ENCODE assay signal across 8 cellular contexts in genomic region chr16:2752035-2752849, GRCh38. TPM values are rescaled to one million over a fixed set of nuclear protein-coding genes. Genes with fewer than 3 reads are reported as not detected.
DNase-seq lines count a peak whose midpoint lies in the region; ATAC-seq and TF ChIP-seq lines count a peak whose summit lies in the region.

Gene SRRM2 (plus strand): TSS chr16:2752638. CDS start chr16:2756365, 3,727 bp downstream.

- H3K36me3 Mint-ChIP-seq in activated CD4-positive, alpha-beta T cell treated with anti-CD3 and anti-CD28 coated beads for 36 hours (ENCODE audit: low read depth): peaks cover 47% of the 10 kb centered on the region
- H3K36me3 Mint-ChIP-seq in chondrocyte (ENCODE audit: low read depth): peaks cover 10% of the 10 kb centered on the region

- POLR2A ChIA-PET in BJ (lab: Charles Lee): interaction anchor here (0.6 kb wide), 1 partner anchor 13 kb away, joined by 8 read pairs; no protein-coding TSS in a partner anchor
- POLR2A ChIA-PET in activated CD4-positive, alpha-beta T cell treated with anti-CD3 and anti-CD28 coated beads for 36 hours (lab: Charles Lee): interaction anchor here (0.5 to 3.4 kb wide), 6 partner anchors 11 to 787 kb away, joined by 3 to 26 read pairs (median 7); partner anchors contain the start of genes ELOB, KCTD5, RPS2 and TRAF7

- peak within 1 kb of the TSS; percentile 99 for H3K4me3 Mint-ChIP-seq in activated CD4-positive, alpha-beta T cell treated with anti-CD3 and anti-CD28 coated beads for 36 hours
- H3K4me3 Mint-ChIP-seq in chondrocyte (ENCODE audit: unreplicated experiment): peak within 1 kb of the TSS; percentile 92

- H3K27me3 ChIP-seq in BJ (ENCODE audit: control insufficient read depth, insufficient read depth, low read length) (no peaks in the 10 kb centered on the region), kidney epithelial cell (ENCODE audit: control insufficient read depth, insufficient read depth, low read length) (no peaks in the 10 kb centered on the region)

- peaks cover 45% of the 10 kb centered on the region for H3K4me1 Mint-ChIP-seq in activated CD4-positive, alpha-beta T cell treated with anti-CD3 and anti-CD28 coated beads for 36 hours
- peaks cover 48% of the 10 kb centered on the region for H3K4me1 Mint-ChIP-seq in chondrocyte (ENCODE audit: low read depth)

- H3K36me3 ChIP-seq in BJ (ENCODE audit: control insufficient read depth, insufficient read depth, low read length) (peaks cover 1% of the 10 kb centered on the region), kidney epithelial cell (ENCODE audit: control insufficient read depth, insufficient read depth, low read length) (no peaks in the 10 kb centered on the region)

- ATAC-seq in HG03457 (IDR thresholded peaks at IDR 0.05; ENCODE audit: unreplicated experiment): peak; percentile 55
- peak; percentile 90 for ATAC-seq in activated CD4-positive, alpha-beta T cell treated with anti-CD3 and anti-CD28 coated beads for 36 hours

- H3K4me3 ChIP-seq in BJ (ENCODE audit: low read depth, low read length): peak within 1 kb of the TSS; percentile 92
- peak within 1 kb of the TSS; percentile 55 for H3K4me3 ChIP-seq in kidney epithelial cell (ENCODE audit: low read depth, low read length)

- no peaks in the 10 kb centered on the region for H3K27me3 Mint-ChIP-seq in activated CD4-positive, alpha-beta T cell treated with anti-CD3 and anti-CD28 coated beads for 36 hours
- no peaks in the 10 kb centered on the region for H3K27me3 Mint-ChIP-seq in chondrocyte (ENCODE audit: low read depth)

- TF ChIP-seq CTCF in BJ (IDR thresholded peaks at IDR 0.05; ENCODE audit: insufficient read depth, low read depth, low read length) (no peak), chondrocyte (IDR thresholded peaks at IDR 0.05) (peak; percentile 12), kidney epithelial cell (IDR thresholded peaks at IDR 0.05; ENCODE audit: insufficient read depth, low read length, poor library complexity, severe bottlenecking) (no peak)

- H3K9me3 Mint-ChIP-seq in activated CD4-positive, alpha-beta T cell treated with anti-CD3 and anti-CD28 coated beads for 36 hours (ENCODE audit: low read depth): no peaks in the 10 kb centered on the region
- no peaks in the 10 kb centered on the region for H3K9me3 Mint-ChIP-seq in chondrocyte (ENCODE audit: low read depth)

- H3K27ac Mint-ChIP-seq in activated CD4-positive, alpha-beta T cell treated with anti-CD3 and anti-CD28 coated beads for 36 hours: peak within 1 kb of the TSS; percentile 98
- H3K27ac Mint-ChIP-seq in chondrocyte (ENCODE audit: unreplicated experiment): peak within 1 kb of the TSS; percentile 99

- intact Hi-C loops in activated CD4-positive, alpha-beta T cell treated with anti-CD3 and anti-CD28 coated beads for 36 hours (cut with DNase I, micrococcal nuclease): loop anchor here (1.0 to 10.0 kb wide), 20 partner anchors 25 to 925 kb away; partner anchors contain the start of genes KCTD5 (in 2 of the 2), ABCA3 (in 1 of the 2), ATP6V0C (in 1 of the 2) and CCNF (in 1 of the 2)

- peak; percentile 62 for DNase-seq in BJ (ENCODE audit: low read depth)
- DNase-seq in GM19240 (ENCODE audit: insufficient read length, low spot score): peak; percentile 98
- DNase-seq in NCI-H524 (lab: John Stamatoyannopoulos, UW): peak; percentile 94 to 97
- peak; percentile 97 for DNase-seq in activated CD4-positive, alpha-beta T cell treated with anti-CD3 and anti-CD28 coated beads for 36 hours
- DNase-seq in chondrocyte (ENCODE audit: low spot score): no peak
- peak; percentile 74 for DNase-seq in kidney epithelial cell (ENCODE audit: low read depth)
- peak; percentile 95 for DNase-seq in stimulated activated CD4-positive, alpha-beta T cell treated with anti-CD3 and anti-CD28 coated beads, Interleukin-15, amount 100 ng/mL, for 24 hours

- CTCF ChIA-PET in BJ (lab: Yijun Ruan, JAX): interaction anchor here (0.6 to 1.8 kb wide), 3 partner anchors 11 to 123 kb away, joined by 3 to 7 read pairs (median 7); no protein-coding TSS in a partner anchor
- CTCF ChIA-PET in activated CD4-positive, alpha-beta T cell treated with anti-CD3 and anti-CD28 coated beads for 36 hours (lab: Charles Lee): interaction anchor here (1.7 kb wide), 1 partner anchor 22 kb away, joined by 3 read pairs; no protein-coding TSS in a partner anchor

RNA-seq across cellular contexts. Expression of gene SRRM2, which starts in this region (rescaled TPM):
- polyA plus RNA-seq in BJ (2011; rRNA removed): 72.6 and 105 TPM in 2 replicates
- polyA minus RNA-seq in BJ (2011; rRNA and poly(A)+ RNA removed): 123 and 181 TPM in 2 replicates
- total RNA-seq in activated CD4-positive, alpha-beta T cell treated with anti-CD3 and anti-CD28 coated beads for 36 hours: 100 to 1,000 TPM; 517 to 598 TPM
- total RNA-seq in chondrocyte (363 to 615 TPM (median 378 TPM) in 3 replicates), kidney epithelial cell (82.6 and 136 TPM in 2 replicates)
